Comparison of ENCODE assay signal across 8 cellular contexts in genomic region chr1:202998836-202999750, GRCh38. TPM values are rescaled to one million over a fixed set of nuclear protein-coding genes. Genes with fewer than 3 reads are reported as not detected.
DNase-seq lines count a peak whose midpoint lies in the region; ATAC-seq, FAIRE-seq and TF ChIP-seq lines count a peak whose summit lies in the region.

No MANE protein-coding gene starts in this region.

- TF ChIP-seq POLR2A in GM12891 (IDR thresholded peaks at IDR 0.05; ENCODE audit: low read depth, low read length): no peak

- no peaks in the 10 kb centered on the region for H3K36me3 Mint-ChIP-seq in stimulated activated naive B cell treated with anti-CD40 and anti-IgM and Interleukin-4, amounts not matched to agents 10 μg/mL and 1 μg/mL and 100 μg/mL, for 72 hours

- DNase-seq in A673 (ENCODE audit: low spot score): peak; percentile 76
- peak; percentile 10 for DNase-seq in GM12891 (ENCODE audit: insufficient read length, low spot score)
- peak; percentile 57 for DNase-seq in NCI-H2227 (lab: John Stamatoyannopoulos, UW; ENCODE audit: unreplicated experiment)
- peak; percentile 56 to 74 for DNase-seq in activated CD4-positive, alpha-beta T cell treated with anti-CD3 and anti-CD28 coated beads for 4 hours
- peak; percentile 66 for DNase-seq in dedifferentiated amniotic fluid mesenchymal stem cell (ENCODE audit: extremely low spot score)
- peak in 1 of 3 donors; percentile 90 for DNase-seq in mucosa of descending colon
- DNase-seq in stimulated activated naive B cell treated with anti-CD40 and anti-IgM and Interleukin-4, amounts not matched to agents 10 μg/mL and 1 μg/mL and 100 μg/mL, for 72 hours: peak; percentile 37

- no peak overlapping the region for H3K4me3 ChIP-seq in A673 (ENCODE audit: low read depth, low read length, poor library complexity, severe bottlenecking)
- H3K4me3 ChIP-seq in mucosa of descending colon: no peak overlapping the region

- H3K4me1 ChIP-seq in A673 (ENCODE audit: insufficient read depth, low read length, poor library complexity, severe bottlenecking) (no peaks in the 10 kb centered on the region), mucosa of descending colon (ENCODE audit: low read depth) (no peaks in the 10 kb centered on the region)

- no peak overlapping the region for H3K27ac ChIP-seq in A673 (ENCODE audit: low read depth, low read length, poor library complexity, severe bottlenecking)

- H3K27ac Mint-ChIP-seq in stimulated activated naive B cell treated with anti-CD40 and anti-IgM and Interleukin-4, amounts not matched to agents 10 μg/mL and 1 μg/mL and 100 μg/mL, for 72 hours: peak overlapping the region; percentile 2

- H3K4me1 Mint-ChIP-seq in stimulated activated naive B cell treated with anti-CD40 and anti-IgM and Interleukin-4, amounts not matched to agents 10 μg/mL and 1 μg/mL and 100 μg/mL, for 72 hours: peaks cover 9 to 17% of the 10 kb centered on the region in 2 donors

- H3K4me3 Mint-ChIP-seq in stimulated activated naive B cell treated with anti-CD40 and anti-IgM and Interleukin-4, amounts not matched to agents 10 μg/mL and 1 μg/mL and 100 μg/mL, for 72 hours: peak overlapping the region; percentile 63 to 80

- no peaks in the 10 kb centered on the region for H3K9me3 ChIP-seq in A673 (ENCODE audit: low read depth, low read length, poor library complexity, severe bottlenecking)
- H3K9me3 ChIP-seq in mucosa of descending colon: no peaks in the 10 kb centered on the region

- CTCF ChIA-PET in A673 (lab: Charles Lee): interaction anchor here (0.5 kb wide), 1 partner anchor 113 kb away, joined by 4 read pairs; no protein-coding TSS in a partner anchor

- peak; percentile 88 for TF ChIP-seq CTCF in A673 (conservative IDR thresholded peaks at IDR 0.05; ENCODE audit: low read depth, low read length)
- peak; percentile 44 for TF ChIP-seq CTCF in mucosa of descending colon (IDR thresholded peaks at IDR 0.05)

- H3K36me3 ChIP-seq in A673 (ENCODE audit: insufficient read depth, low read length, poor library complexity, severe bottlenecking) (no peaks in the 10 kb centered on the region), mucosa of descending colon (ENCODE audit: low read depth) (no peaks in the 10 kb centered on the region)

- BruUV-seq in A673 (replicated peaks; lab: Mats Ljungman, UMichigan): no TSS peak

- intact Hi-C loops in A673 (cut with micrococcal nuclease; ENCODE audit: unreplicated experiment): loop anchor here (10.0 kb wide), 3 partner anchors 124 to 534 kb away; no protein-coding TSS in a partner anchor
- intact Hi-C loops in mucosa of descending colon (cut with DNase I, micrococcal nuclease): no loop called here

- ATAC-seq in mucosa of descending colon: peak; percentile 62
- peak; percentile 74 to 82 for ATAC-seq in stimulated activated naive B cell treated with anti-CD40 and anti-IgM and Interleukin-4, amounts not matched to agents 10 μg/mL and 1 μg/mL and 100 μg/mL, for 72 hours (replicated peaks)
- no peak for ATAC-seq in GM19463 (IDR thresholded peaks at IDR 0.05; ENCODE audit: unreplicated experiment)

- no peaks in the 10 kb centered on the region for H3K27me3 Mint-ChIP-seq in stimulated activated naive B cell treated with anti-CD40 and anti-IgM and Interleukin-4, amounts not matched to agents 10 μg/mL and 1 μg/mL and 100 μg/mL, for 72 hours

- H3K9me3 Mint-ChIP-seq in stimulated activated naive B cell treated with anti-CD40 and anti-IgM and Interleukin-4, amounts not matched to agents 10 μg/mL and 1 μg/mL and 100 μg/mL, for 72 hours: no peaks in the 10 kb centered on the region

- POLR2A ChIA-PET in A673 (lab: Charles Lee; ENCODE audit: low non-redundant PET): interaction anchor here (0.6 kb wide), 2 partner anchors 594 to 707 kb away, joined by 3 read pairs; no protein-coding TSS in a partner anchor

- peaks cover 37% of the 10 kb centered on the region for H3K27me3 ChIP-seq in A673 (replicated peaks; ENCODE audit: insufficient read depth, low read depth, low read length, poor library complexity)

- no peak for FAIRE-seq in GM12891 (lab: Jason Lieb, UNC)

TF ChIP-seq in GM12891, 5 proteins besides CTCF, POLR2A, EP300 and RAD21:
- TF ChIP-seq TAF1 (IDR thresholded peaks at IDR 0.05; ENCODE audit: low read depth, low read length) (no peak), POU2F2 (IDR thresholded peaks at IDR 0.05; ENCODE audit: low read depth, low read length) (no peak), SPI1 (IDR thresholded peaks at IDR 0.05; ENCODE audit: low read depth, low read length) (no peak), POLR2AphosphoS5 (IDR thresholded peaks at IDR 0.05; ENCODE audit: low read depth, low read length) (no peak), PAX5 (IDR thresholded peaks at IDR 0.05; ENCODE audit: insufficient read depth, low read length, severe bottlenecking) (no peak)

RNA-seq across cellular contexts. Expression of gene TMEM183A, which starts 8.1 kb away (rescaled TPM):
- 65.1 and 68.4 TPM in 2 replicates for total RNA-seq in A673 (2021)
- 47.6 TPM for polyA plus RNA-seq in GM12891 (2012; ENCODE audit: low read depth, missing spikeins)
- total RNA-seq in mucosa of descending colon: 100 to 1,000 TPM in 1 of 3 donors, 10 to 100 TPM in 2; 73.9 to 108 (median 93.2) TPM

RNA-seq across cellular contexts. Expression of gene PPFIA4, which starts 27.2 kb away (rescaled TPM):
- total RNA-seq in A673 (2021) (2.5 and 3.0 TPM in 2 replicates), mucosa of descending colon (1 to 10 TPM in 1 of 3 donors, under 1 TPM in 2; 0.43 to 4.0 (median 0.60) TPM)
- polyA plus RNA-seq in GM12891 (2012; ENCODE audit: low read depth, missing spikeins): 21.6 TPM

RNA-seq across cellular contexts. Expression of gene CYB5R1, which starts 32.0 kb away (rescaled TPM):
- total RNA-seq in A673 (2021): 27.8 and 28.3 TPM in 2 replicates
- 12.9 TPM for polyA plus RNA-seq in GM12891 (2012; ENCODE audit: low read depth, missing spikeins)
- total RNA-seq in mucosa of descending colon: 10 to 100 TPM; 22.6 to 44.8 (median 28.4) TPM

RNA-seq across cellular contexts. Expression of gene ADIPOR1, which starts 41.0 kb away (rescaled TPM):
- total RNA-seq in A673 (2021) (79.1 and 81.4 TPM in 2 replicates), mucosa of descending colon (10 to 100 TPM; 61.6 to 78.4 (median 65.8) TPM)
- 37.8 TPM for polyA plus RNA-seq in GM12891 (2012; ENCODE audit: low read depth, missing spikeins)
